ENCODE assay signal across 15 cellular contexts in genomic region chr20:30593572-30593971, GRCh38.
A peak's percentile ranks its signal among the peaks of the same experiment; 100 is the strongest.
DNase-seq lines count a peak whose midpoint lies in the region; ATAC-seq and TF ChIP-seq lines count a peak whose summit lies in the region.
"Had no signal": no experiment of that assay in that cellular context is flagged by ENCODE, and none has a peak within 500 bp of the region (broad histone marks: within the 10 kb centered on the region; RNA-seq: fewer than 3 reads in every experiment).

No MANE protein-coding gene starts in this region.

- no peaks in the 10 kb centered on the region for H3K4me1 Mint-ChIP-seq in WTC11
- H3K4me1 Mint-ChIP-seq in T-helper 17 cell: no peaks in the 10 kb centered on the region
- H3K4me1 Mint-ChIP-seq: CD8-positive, alpha-beta memory T cell had no signal

- no peak overlapping the region for H3K27ac ChIP-seq in SK-N-SH (ENCODE audit: low read depth in 2 of 2, low read length in 1 of 2)
- H3K27ac ChIP-seq: BLaER1 had no signal

- H3K27me3 Mint-ChIP-seq in WTC11 (ENCODE audit: low read depth) (no peaks in the 10 kb centered on the region; the same call in 1 of the 2 replicates), T-helper 17 cell (no peaks in the 10 kb centered on the region)

- CTCF ChIA-PET in SK-N-SH (lab: Yijun Ruan, JAX): no interaction called here
- CTCF ChIA-PET in WTC11 (lab: Charles Lee): interaction anchor here (1.4 kb wide), 1 partner anchor 130 kb away, joined by 3 read pairs; no protein-coding TSS in a partner anchor

- no peak overlapping the region for H3K4me3 ChIP-seq in SK-N-SH (ENCODE audit: low read depth in 2 of 2, low read length in 1 of 2)
- H3K4me3 ChIP-seq: BLaER1 had no signal

- no peak for TF ChIP-seq RAD21 in SK-N-SH (IDR thresholded peaks at IDR 0.05; ENCODE audit: low read length)

- H3K36me3 ChIP-seq in SK-N-SH (replicated peaks in 1 of 2; ENCODE audit: control insufficient read depth in 1 of 2, insufficient read depth in 2 of 2, low read length in 1 of 2): no peaks in the 10 kb centered on the region
- H3K36me3 ChIP-seq: BLaER1 had no signal

- POLR2A ChIA-PET in SK-N-SH (lab: Yijun Ruan, JAX) (no interaction called here), WTC11 (lab: Charles Lee) (no interaction called here)

- DNase-seq in NCI-H1105 treated with DMSO at 0.1 percent for 48 hours (lab: John Stamatoyannopoulos, UW) (peak; percentile 22), NCI-H1105 (lab: John Stamatoyannopoulos, UW) (no peak), SK-N-SH (peak; percentile 25), WTC11 (ENCODE audit: low spot score) (peak; percentile 69), NCI-H2081 treated with DMSO at 0.1 percent for 48 hours (lab: John Stamatoyannopoulos, UW) (no peak), T-helper 17 cell (no peak), iPS-NIHi11 (ENCODE audit: low spot score) (no peak)
- DNase-seq: 8988T; AML-193; Caco-2; CD8-positive, alpha-beta memory T cell; DND-41; GF-D8 had no signal

- H3K9me2 ChIP-seq in SK-N-SH: no peaks in the 10 kb centered on the region

- peaks cover 0 to 3% of the 10 kb centered on the region in 2 experiments; a peak in 1 of 4 replicates for H3K4me1 ChIP-seq in SK-N-SH (ENCODE audit: control insufficient read depth in 1 of 2, insufficient read depth in 2 of 2, low read depth in 1 of 2, low read length in 1 of 2)
- H3K4me1 ChIP-seq: Caco-2 had no signal

- ATAC-seq in SK-N-SH treated with all-trans-retinoic acid at 6 μM for 48 hours (no peak), WTC11 (peak; percentile 85), T-helper 17 cell (no peak)

- no peaks in the 10 kb centered on the region for H4K20me1 ChIP-seq in SK-N-SH (ENCODE audit: insufficient read depth)
- H4K20me1 ChIP-seq: BLaER1 had no signal

- no peaks in the 10 kb centered on the region for H3K9me3 ChIP-seq in SK-N-SH
- no peaks in the 10 kb centered on the region for H3K9me3 ChIP-seq in T-helper 17 cell (ENCODE audit: control insufficient read depth, low read length, poor library complexity, severe bottlenecking)

- H3K36me3 Mint-ChIP-seq in WTC11 (no peaks in the 10 kb centered on the region), T-helper 17 cell (ENCODE audit: low read depth) (no peaks in the 10 kb centered on the region)
- H3K36me3 Mint-ChIP-seq: CD8-positive, alpha-beta memory T cell had no signal

- no peaks in the 10 kb centered on the region for H3K27me3 ChIP-seq in SK-N-SH (ENCODE audit: insufficient read depth)
- H3K27me3 ChIP-seq: BLaER1 had no signal

- no peak overlapping the region for H2AFZ ChIP-seq in SK-N-SH (ENCODE audit: low read depth)

- H3K4me3 Mint-ChIP-seq in WTC11: no peak overlapping the region
- H3K4me3 Mint-ChIP-seq in T-helper 17 cell: no peak overlapping the region
- H3K4me3 Mint-ChIP-seq: CD8-positive, alpha-beta memory T cell had no signal

- H3K79me2 ChIP-seq in SK-N-SH (ENCODE audit: insufficient read depth): no peaks in the 10 kb centered on the region

- TF ChIP-seq CTCF in SK-N-SH (IDR thresholded peaks at IDR 0.05): no peak
- TF ChIP-seq CTCF in WTC11 (IDR thresholded peaks at IDR 0.05): no peak

- no peak overlapping the region for H3K9ac ChIP-seq in SK-N-SH
- H3K9ac ChIP-seq: BLaER1 had no signal

- H3K27ac Mint-ChIP-seq in WTC11: no peak overlapping the region
- no peak overlapping the region for H3K27ac Mint-ChIP-seq in T-helper 17 cell
- H3K27ac Mint-ChIP-seq: CD8-positive, alpha-beta memory T cell had no signal

- 43% methylated on average over 17 of the region's 22 CpGs for WGBS in SK-N-SH (ENCODE audit: low lambda C conversion rate)

- no peak for TF ChIP-seq EP300 in SK-N-SH (IDR thresholded peaks at IDR 0.05; ENCODE audit: borderline replicate concordance in 1 of 2, low read depth in 1 of 2, low read length in 1 of 2)

- no peaks in the 10 kb centered on the region for H3F3A ChIP-seq in SK-N-SH (replicated peaks; ENCODE audit: insufficient read depth)

- no peak overlapping the region for H3K4me2 ChIP-seq in SK-N-SH
- H3K4me2 ChIP-seq: BLaER1 had no signal

- H3K9me3 Mint-ChIP-seq in WTC11: peaks cover 7% of the 10 kb centered on the region; the same call in 1 of the 2 replicates

TF ChIP-seq in SK-N-SH, 30 proteins besides CTCF, POLR2A, EP300 and RAD21 (continues in another document):
- no peak for TF ChIP-seq IRF3 (IDR thresholded peaks at IDR 0.05; ENCODE audit: low read depth, low read length)
- TF ChIP-seq RCOR1 (IDR thresholded peaks at IDR 0.05; ENCODE audit: low read length): no peak
- no peak for TF ChIP-seq MXI1 (IDR thresholded peaks at IDR 0.05; ENCODE audit: low read depth, low read length)
- no peak for TF ChIP-seq GABPA (IDR thresholded peaks at IDR 0.05; ENCODE audit: low read depth)
- no peak for TF ChIP-seq SMC3 (IDR thresholded peaks at IDR 0.05; ENCODE audit: low read depth, low read length)
- no peak for TF ChIP-seq MEF2A (IDR thresholded peaks at IDR 0.05; ENCODE audit: borderline replicate concordance, low read depth)
- TF ChIP-seq USF2 (IDR thresholded peaks at IDR 0.05; ENCODE audit: borderline replicate concordance, low read depth, low read length): no peak

TF ChIP-seq in SK-N-SH treated with all-trans-retinoic acid at 6 μM for 48 hours, 23 proteins besides CTCF, POLR2A, EP300 and RAD21 (continues in another document):
- TF ChIP-seq TCF4 (CRISPR knock-in tag; IDR thresholded peaks at IDR 0.05; ENCODE audit: borderline replicate concordance) (no peak), ARNTL (CRISPR knock-in tag; IDR thresholded peaks at IDR 0.05; ENCODE audit: borderline replicate concordance, low read depth) (no peak), TSHZ2 (CRISPR knock-in tag; IDR thresholded peaks at IDR 0.05) (no peak), OSR1 (CRISPR knock-in tag; IDR thresholded peaks at IDR 0.05) (no peak), RARB (CRISPR knock-in tag; IDR thresholded peaks at IDR 0.05) (no peak), BACH2 (CRISPR knock-in tag; IDR thresholded peaks at IDR 0.05; ENCODE audit: borderline replicate concordance) (no peak), PPARA (CRISPR knock-in tag; IDR thresholded peaks at IDR 0.05; ENCODE audit: borderline replicate concordance) (no peak), CSDC2 (CRISPR knock-in tag; IDR thresholded peaks at IDR 0.05) (no peak), ZNF565 (CRISPR knock-in tag; conservative IDR thresholded peaks at IDR 0.05; ENCODE audit: low read depth) (no peak), ESRRG (CRISPR knock-in tag; IDR thresholded peaks at IDR 0.05) (no peak)

TF ChIP-seq in WTC11, 78 proteins besides CTCF, POLR2A, EP300 and RAD21 (continues in another document):
- TF ChIP-seq PRDM15 (CRISPR knock-in tag; IDR thresholded peaks at IDR 0.05) (no peak), ATF2 (CRISPR knock-in tag; IDR thresholded peaks at IDR 0.05; ENCODE audit: borderline replicate concordance, low read depth) (no peak), ZNF425 (CRISPR knock-in tag; conservative IDR thresholded peaks at IDR 0.05) (no peak), MYBL2 (CRISPR knock-in tag; IDR thresholded peaks at IDR 0.05) (no peak), EMX1 (CRISPR knock-in tag; IDR thresholded peaks at IDR 0.05) (no peak)

Comparison
In these comparisons a context has a peak if more than half of its experiments do, and no peak if none do; other contexts are left out.
1. DNase-seq: peak in NCI-H1105 treated with DMSO at 0.1 percent for 48 hours (single experiment), SK-N-SH (single experiment) and WTC11 (single experiment); none in NCI-H1105 (single experiment), NCI-H2081 treated with DMSO at 0.1 percent for 48 hours (single experiment), T-helper 17 cell (0 of 3) and iPS-NIHi11 (single experiment).